Comparison of ENCODE assay signal across 10 cellular contexts in the genomic region with DNA sequence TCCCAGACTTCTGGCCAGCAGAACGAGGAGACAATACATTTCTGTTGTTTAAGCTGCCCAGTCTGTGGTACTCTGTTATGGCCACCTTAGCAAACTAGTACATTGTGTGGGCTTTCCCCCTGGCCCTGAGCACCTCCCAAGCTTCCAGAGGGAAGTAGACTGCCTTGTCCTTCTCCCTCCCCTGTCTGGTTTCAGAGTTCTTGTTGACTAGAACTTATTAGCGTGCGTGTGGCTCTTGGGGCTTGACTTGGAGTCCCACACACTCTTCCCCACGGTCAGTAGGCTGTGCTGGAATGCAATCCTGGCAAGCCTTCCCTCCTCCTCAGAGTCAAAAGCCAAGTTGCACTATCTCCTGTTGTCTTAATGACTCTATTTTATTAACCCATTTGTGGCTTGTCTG. TPM values are rescaled to one million over a fixed set of nuclear protein-coding genes. Genes with fewer than 3 reads are reported as not detected.
DNase-seq lines count a peak whose midpoint lies in the region; ATAC-seq and TF ChIP-seq lines count a peak whose summit lies in the region.
"Had no signal": no experiment of that assay in that cellular context is flagged by ENCODE, and none has a peak within 500 bp of the region (broad histone marks: within the 10 kb centered on the region; RNA-seq: fewer than 3 reads in every experiment).

No MANE protein-coding gene starts in this region.

- peak overlapping the region; percentile 56 for H3K27ac ChIP-seq in vagina
- H3K27ac ChIP-seq: SK-N-MC had no signal

- TF ChIP-seq POLR2A in vagina (IDR thresholded peaks at IDR 0.05), result no peak

- intact Hi-C loops in vagina (cut with DNase I), result no loop called here

- TF ChIP-seq CTCF in fibroblast of the aortic adventitia (IDR thresholded peaks at IDR 0.05; ENCODE audit: insufficient read depth, low read length) (no peak), vagina (IDR thresholded peaks at IDR 0.05) (no peak)

- H3K4me3 ChIP-seq in adipocyte (ENCODE audit: low read length) (peak overlapping the region; percentile 49), fibroblast of the aortic adventitia (ENCODE audit: low read depth, low read length) (no peak overlapping the region), vagina (no peak overlapping the region)
- H3K4me3 ChIP-seq: SK-N-MC had no signal

- H3K4me1 ChIP-seq in adipocyte (ENCODE audit: control insufficient read depth, insufficient read depth, low read length) (peaks cover 72% of the 10 kb centered on the region), vagina (peaks cover 13% of the 10 kb centered on the region)

- H3K27me3 ChIP-seq in adipocyte (replicated peaks; ENCODE audit: control insufficient read depth, insufficient read depth, low read length), result no peaks in the 10 kb centered on the region
- no peaks in the 10 kb centered on the region for H3K27me3 ChIP-seq in vagina

- H3K36me3 ChIP-seq in adipocyte (ENCODE audit: control insufficient read depth, insufficient read depth, low read length, severe bottlenecking), result peaks cover 8% of the 10 kb centered on the region
- no peaks in the 10 kb centered on the region for H3K36me3 ChIP-seq in vagina

- H3K9me3 ChIP-seq in adipocyte (ENCODE audit: control insufficient read depth, low read length) (no peaks in the 10 kb centered on the region), vagina (no peaks in the 10 kb centered on the region)

- H3K9ac ChIP-seq in adipocyte (ENCODE audit: low read length), result peak overlapping the region; percentile 58

- DNase-seq in adipocyte (ENCODE audit: low read depth) (no peak), fibroblast of the aortic adventitia (ENCODE audit: low read depth) (peak; percentile 84), pons (ENCODE audit: low spot score) (peak; percentile 48), vagina (ENCODE audit: extremely low spot score in 2 of 2) (no peak), NCI-H1105 treated with DMSO at 0.1 percent for 48 hours (lab: John Stamatoyannopoulos, UW) (no peak)
- DNase-seq in activated CD4-positive, alpha-beta T cell treated with anti-CD3 and anti-CD28 coated beads, Interleukin-2, amount 50 U/mL, for 48 hours, result no peak
- DNase-seq: occipital lobe had no signal

- ATAC-seq in GM18520 (IDR thresholded peaks at IDR 0.05; ENCODE audit: unreplicated experiment), result no peak

RNA-seq across cellular contexts. Expression of a gene that starts 27.7 kb away (rescaled TPM):
- total RNA-seq in fibroblast of the aortic adventitia (ENCODE audit: low replicate concordance), result 56.8 and 137 TPM in 2 replicates
- 240 TPM for total RNA-seq in vagina
- total RNA-seq: HT-29 had no signal

RNA-seq across cellular contexts. Expression of a gene that starts 52.5 kb away (rescaled TPM):
- 0.16 and 1.6 TPM in 2 replicates for total RNA-seq in fibroblast of the aortic adventitia (ENCODE audit: low replicate concordance)
- total RNA-seq in vagina, result 50.3 TPM

Comparison
In these comparisons a context has a peak if more than half of its experiments do, and no peak if none do; other contexts are left out.
1. DNase-seq: peak in fibroblast of the aortic adventitia (single experiment) and pons (single experiment); none in adipocyte (single experiment), vagina (0 of 2), NCI-H1105 treated with DMSO at 0.1 percent for 48 hours (single experiment) and activated CD4-positive, alpha-beta T cell treated with anti-CD3 and anti-CD28 coated beads, Interleukin-2, amount 50 U/mL, for 48 hours (0 of 2).
2. RNA of a gene that starts 52.5 kb away (total RNA-seq): 50.3 TPM in vagina (single experiment); 0.16 to 1.6 TPM in fibroblast of the aortic adventitia; every median in the first group is over 10 times any median in the second.